Comparison of ENCODE assay signal across 8 cellular contexts in genomic region chr1:152036316-152037216, GRCh38. TPM values are rescaled to one million over a fixed set of nuclear protein-coding genes. Genes with fewer than 3 reads are reported as not detected.
DNase-seq lines count a peak whose midpoint lies in the region; ATAC-seq and TF ChIP-seq lines count a peak whose summit lies in the region.

Gene S100A11 (minus strand): TSS chr1:152037004. CDS start chr1:152036915, 89 bp downstream.

- H3K9me3 ChIP-seq in CD4-positive, alpha-beta T cell (ENCODE audit: control insufficient read depth, low read length): no peaks in the 10 kb centered on the region

- peak within 1 kb of the TSS; percentile 86 for H3K27ac ChIP-seq in CD4-positive, alpha-beta T cell (ENCODE audit: low read depth, low read length)

- no peak for TF ChIP-seq CTCF in CD4-positive, alpha-beta T cell (IDR thresholded peaks at IDR 0.05)

- peak; percentile 46 to 83 (median 64) for DNase-seq in CD4-positive, alpha-beta T cell
- peak; percentile 84 for DNase-seq in MV-4-11 (lab: John Stamatoyannopoulos, UW)
- DNase-seq in activated CD4-positive, alpha-beta T cell treated with anti-CD3 and anti-CD28 coated beads for 24 hours (ENCODE audit: low read depth in 2 of 2): peak; percentile 65 to 79
- no peak for DNase-seq in cerebellum (ENCODE audit: low spot score)
- DNase-seq in kidney glomerular epithelial cell (lab: John Stamatoyannopoulos, UW): peak; percentile 78
- peak; percentile 60 to 69 for DNase-seq in stimulated activated CD4-positive, alpha-beta T cell treated with anti-CD3 and anti-CD28 coated beads, Interleukin-1b, Interleukin-23, amount 100 ng/mL, for 4 hours (ENCODE audit: low read depth in 2 of 2)
- DNase-seq in NCI-H2081 (lab: John Stamatoyannopoulos, UW): no peak

- no peaks in the 10 kb centered on the region for H3K27me3 ChIP-seq in CD4-positive, alpha-beta T cell (ENCODE audit: control insufficient read depth, insufficient read depth, low read length)

- H3K4me3 Mint-ChIP-seq in CD4-positive, alpha-beta T cell: peak within 1 kb of the TSS; percentile 97

- POLR2A ChIA-PET in CD4-positive, alpha-beta T cell (lab: Charles Lee): interaction anchor here (0.6 to 4.8 kb wide), 9 partner anchors 9 to 424 kb away, joined by 3 to 75 read pairs (median 4); no protein-coding TSS in a partner anchor

- peaks cover 45% of the 10 kb centered on the region for H3K36me3 Mint-ChIP-seq in CD4-positive, alpha-beta T cell (ENCODE audit: low read depth)

- H3K9me3 Mint-ChIP-seq in CD4-positive, alpha-beta T cell: no peaks in the 10 kb centered on the region

- peak within 1 kb of the TSS; percentile 99 for H3K27ac Mint-ChIP-seq in CD4-positive, alpha-beta T cell

- no peaks in the 10 kb centered on the region for H3K27me3 Mint-ChIP-seq in CD4-positive, alpha-beta T cell

- intact Hi-C loops in CD4-positive, alpha-beta T cell (cut with DNase I, micrococcal nuclease): no loop called here

- CTCF ChIA-PET in CD4-positive, alpha-beta T cell (lab: Charles Lee): interaction anchor here (0.8 to 4.9 kb wide), 5 partner anchors 11 to 103 kb away, joined by 3 to 58 read pairs (median 3); no protein-coding TSS in a partner anchor

- ATAC-seq in CD4-positive, alpha-beta T cell (ENCODE audit: poor library complexity): peak; percentile 41
- peak; percentile 41 for ATAC-seq in GM21576 (IDR thresholded peaks at IDR 0.05; ENCODE audit: unreplicated experiment)

- H3K4me1 Mint-ChIP-seq in CD4-positive, alpha-beta T cell (ENCODE audit: low read depth): peaks cover 51% of the 10 kb centered on the region

RNA-seq across cellular contexts. Expression of gene S100A11, which starts in this region (rescaled TPM):
- 10 to 100 TPM; 23.6 to 24.1 TPM for total RNA-seq in CD4-positive, alpha-beta T cell
- 10.3 TPM for total RNA-seq in cerebellum

Comparison
In these comparisons a context has a peak if more than half of its experiments do, and no peak if none do; other contexts are left out.
1. DNase-seq: peak in CD4-positive, alpha-beta T cell (10 of 10), MV-4-11 (single experiment), activated CD4-positive, alpha-beta T cell treated with anti-CD3 and anti-CD28 coated beads for 24 hours (2 of 2), kidney glomerular epithelial cell (single experiment) and stimulated activated CD4-positive, alpha-beta T cell treated with anti-CD3 and anti-CD28 coated beads, Interleukin-1b, Interleukin-23, amount 100 ng/mL, for 4 hours (2 of 2); none in cerebellum (single experiment) and NCI-H2081 (0 of 2).